In the genomic region with DNA sequence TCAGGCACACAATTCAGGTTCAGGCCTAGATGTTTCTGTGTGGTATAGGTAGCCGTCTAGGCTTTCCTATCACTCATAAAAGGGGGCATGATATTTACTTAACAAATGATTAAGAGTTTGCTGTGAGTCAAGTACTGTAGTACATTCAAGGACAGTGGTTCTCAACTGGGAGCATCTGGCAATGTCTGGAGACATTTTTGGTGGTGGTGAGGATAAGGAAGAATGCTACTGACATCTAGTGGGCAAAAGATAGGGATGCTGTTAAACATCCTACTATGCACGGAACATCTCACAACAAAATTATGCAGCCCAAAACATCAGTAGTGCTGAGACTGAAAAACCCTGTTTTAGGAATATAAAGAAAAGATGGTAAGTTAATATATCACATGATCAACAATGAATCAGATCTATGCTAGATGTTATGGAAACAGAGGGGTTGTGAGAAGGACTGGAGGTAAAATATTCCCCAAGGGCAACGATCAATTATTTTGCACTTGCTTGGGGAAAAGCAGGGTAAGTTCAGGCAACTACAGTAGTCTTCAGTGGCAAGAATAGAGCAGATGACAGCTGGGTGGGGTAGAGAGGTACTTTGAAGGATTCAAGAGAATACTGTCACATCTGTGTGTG, we compare ENCODE assay signal across 8 cellular contexts. TPM values are rescaled to one million over a fixed set of nuclear protein-coding genes. Genes with fewer than 3 reads are reported as not detected.
DNase-seq lines count a peak whose midpoint lies in the region; ATAC-seq, FAIRE-seq and TF ChIP-seq lines count a peak whose summit lies in the region.

No MANE protein-coding gene starts in this region.

- TF ChIP-seq CTCF in bronchial epithelial cell (IDR thresholded peaks at IDR 0.05; ENCODE audit: insufficient read depth, low read length, severe bottlenecking): peak; percentile 54
- peak; percentile 68 for TF ChIP-seq CTCF in nephron progenitor cell (IDR thresholded peaks at IDR 0.05)

- H3K36me3 Mint-ChIP-seq in activated T-cell treated with anti-CD3 and anti-CD28 coated beads, Interleukin-2, amount 50 U/mL, for 4 hours (ENCODE audit: insufficient read depth): peaks cover 62% of the 10 kb centered on the region
- peaks cover 62% of the 10 kb centered on the region for H3K36me3 Mint-ChIP-seq in nephron progenitor cell (ENCODE audit: low read depth)

- H3K4me3 ChIP-seq in bronchial epithelial cell (ENCODE audit: low read depth, low read length): no peak overlapping the region

- FAIRE-seq in bronchial epithelial cell (lab: Jason Lieb, UNC): no peak

- H3K4me3 Mint-ChIP-seq in activated T-cell treated with anti-CD3 and anti-CD28 coated beads, Interleukin-2, amount 50 U/mL, for 4 hours: peak overlapping the region; percentile 0
- no peak overlapping the region for H3K4me3 Mint-ChIP-seq in nephron progenitor cell

- DNase-seq in activated T-cell treated with anti-CD3 and anti-CD28 coated beads, Interleukin-2, amount 50 U/mL, for 4 hours: no peak
- DNase-seq in activated T-cell treated with anti-CD3 and anti-CD28 coated beads, Interleukin-2, amount 50 U/mL, for 48 hours: no peak
- peak; percentile 31 for DNase-seq in NCI-H2171 treated with DMSO at 0.1 percent for 48 hours (lab: John Stamatoyannopoulos, UW)
- peak; percentile 48 for DNase-seq in bronchial epithelial cell (ENCODE audit: low read depth)
- peak; percentile 12 for DNase-seq in nephron progenitor cell
- DNase-seq in germinal center (ENCODE audit: low spot score): no peak

- H3K9me3 Mint-ChIP-seq in activated T-cell treated with anti-CD3 and anti-CD28 coated beads, Interleukin-2, amount 50 U/mL, for 4 hours: no peaks in the 10 kb centered on the region
- H3K9me3 Mint-ChIP-seq in nephron progenitor cell: no peaks in the 10 kb centered on the region

- no peak overlapping the region for H3K27ac Mint-ChIP-seq in nephron progenitor cell

- H3K27me3 ChIP-seq in bronchial epithelial cell (ENCODE audit: control insufficient read depth, insufficient read depth, low read length): no peaks in the 10 kb centered on the region

- H3K4me1 Mint-ChIP-seq in activated T-cell treated with anti-CD3 and anti-CD28 coated beads, Interleukin-2, amount 50 U/mL, for 4 hours (ENCODE audit: low read depth): peaks cover 31% of the 10 kb centered on the region
- H3K4me1 Mint-ChIP-seq in nephron progenitor cell: peaks cover 26% of the 10 kb centered on the region

- H3K36me3 ChIP-seq in bronchial epithelial cell (ENCODE audit: control insufficient read depth, insufficient read depth, low read length): peaks cover 20% of the 10 kb centered on the region

- H3K27me3 Mint-ChIP-seq in activated T-cell treated with anti-CD3 and anti-CD28 coated beads, Interleukin-2, amount 50 U/mL, for 4 hours (ENCODE audit: low read depth): no peaks in the 10 kb centered on the region
- no peaks in the 10 kb centered on the region for H3K27me3 Mint-ChIP-seq in nephron progenitor cell (ENCODE audit: low read depth, poor library complexity)

- ATAC-seq in activated T-cell treated with anti-CD3 and anti-CD28 coated beads, Interleukin-2, amount 50 U/mL, for 4 hours: no peak
- ATAC-seq in HG03432 (IDR thresholded peaks at IDR 0.05; ENCODE audit: unreplicated experiment) (no peak), HG03097 (IDR thresholded peaks at IDR 0.05; ENCODE audit: low FRiP score, unreplicated experiment) (no peak)

RNA-seq across cellular contexts. Expression of a gene that starts 4.9 kb away (rescaled TPM):
- 100 to 1,000 TPM; 135 to 143 (median 141) TPM for total RNA-seq in activated T-cell treated with anti-CD3 and anti-CD28 coated beads, Interleukin-2, amount 50 U/mL, for 4 hours
- total RNA-seq in bronchial epithelial cell: 24.5 and 28.4 TPM in 2 replicates

RNA-seq across cellular contexts. Expression of a gene that starts 35.1 kb away (rescaled TPM):
- 10 to 100 TPM; 23.3 to 36.9 (median 30.3) TPM for total RNA-seq in activated T-cell treated with anti-CD3 and anti-CD28 coated beads, Interleukin-2, amount 50 U/mL, for 4 hours
- total RNA-seq in bronchial epithelial cell: 7.4 and 9.7 TPM in 2 replicates

Comparison
In these comparisons a context has a peak if more than half of its experiments do, and no peak if none do; other contexts are left out.
1. DNase-seq: peak in NCI-H2171 treated with DMSO at 0.1 percent for 48 hours (single experiment), bronchial epithelial cell (single experiment) and nephron progenitor cell (single experiment); none in activated T-cell treated with anti-CD3 and anti-CD28 coated beads, Interleukin-2, amount 50 U/mL, for 4 hours (single experiment), activated T-cell treated with anti-CD3 and anti-CD28 coated beads, Interleukin-2, amount 50 U/mL, for 48 hours (0 of 2) and germinal center (single experiment).